8 cellular contexts compared by ENCODE assay signal in genomic region chr7:157386979-157387800, GRCh38. TPM values are rescaled to one million over a fixed set of nuclear protein-coding genes. Genes with fewer than 3 reads are reported as not detected.
DNase-seq lines count a peak whose midpoint lies in the region; ATAC-seq and TF ChIP-seq lines count a peak whose summit lies in the region.

No MANE protein-coding gene starts in this region.

- peak; percentile 93 for ATAC-seq in GM19438 (IDR thresholded peaks at IDR 0.05; ENCODE audit: low read depth, unreplicated experiment)
- ATAC-seq in natural killer cell treated with Interleukin-12 subunit alpha and Interleukin-12 subunit beta and Interleukin-15 and Interleukin-18, amount 100 ng/mL, for 72 hours: peak; percentile 79

- peak overlapping the region; percentile 47 for H3K4me3 Mint-ChIP-seq in natural killer cell treated with Interleukin-12 subunit alpha and Interleukin-12 subunit beta and Interleukin-15 and Interleukin-18, amount 100 ng/mL, for 72 hours

- H3K36me3 Mint-ChIP-seq in natural killer cell treated with Interleukin-12 subunit alpha and Interleukin-12 subunit beta and Interleukin-15 and Interleukin-18, amount 100 ng/mL, for 72 hours: peaks cover 24% of the 10 kb centered on the region

- peak overlapping the region; percentile 42 to 79 for H3K27ac Mint-ChIP-seq in natural killer cell treated with Interleukin-12 subunit alpha and Interleukin-12 subunit beta and Interleukin-15 and Interleukin-18, amount 100 ng/mL, for 72 hours

- H2AFZ ChIP-seq in OCI-LY7 (ENCODE audit: low read length): peak overlapping the region; percentile 72; the same call in 1 of the 2 replicates

- no peaks in the 10 kb centered on the region for H4K20me1 ChIP-seq in OCI-LY7 (ENCODE audit: insufficient read depth, low read length)

- peak; percentile 90 for TF ChIP-seq CTCF in HL-60 (IDR thresholded peaks at IDR 0.05; ENCODE audit: insufficient read depth, low read length)
- peak; percentile 95 for TF ChIP-seq CTCF in OCI-LY7 (conservative IDR thresholded peaks at IDR 0.05; ENCODE audit: low read length)
- TF ChIP-seq CTCF in esophagus squamous epithelium (IDR thresholded peaks at IDR 0.05): peak; percentile 80 to 93 (median 89)

- CTCF ChIA-PET in OCI-LY7 (lab: Charles Lee; ENCODE audit: unreplicated experiment): interaction anchor here (0.6 to 0.9 kb wide), 2 partner anchors 11 to 376 kb away, joined by 3 to 6 read pairs; partner anchors contain the start of gene MNX1

- H3K4me1 Mint-ChIP-seq in natural killer cell treated with Interleukin-12 subunit alpha and Interleukin-12 subunit beta and Interleukin-15 and Interleukin-18, amount 100 ng/mL, for 72 hours (ENCODE audit: low read depth in 2 of 2): peaks cover 33 to 41% of the 10 kb centered on the region in 2 donors

- peaks cover 10% of the 10 kb centered on the region for H3K4me1 ChIP-seq in OCI-LY7 (ENCODE audit: insufficient read depth, low read length, poor library complexity, severe bottlenecking)
- peaks cover 0 to 22% (median 11%) of the 10 kb centered on the region in 3 donors for H3K4me1 ChIP-seq in esophagus squamous epithelium

- H3K27me3 Mint-ChIP-seq in natural killer cell treated with Interleukin-12 subunit alpha and Interleukin-12 subunit beta and Interleukin-15 and Interleukin-18, amount 100 ng/mL, for 72 hours: no peaks in the 10 kb centered on the region

- H3K4me3 ChIP-seq in HL-60 (replicated peaks; ENCODE audit: insufficient read depth, low read length): no peak overlapping the region
- peak overlapping the region; percentile 39 for H3K4me3 ChIP-seq in OCI-LY7 (ENCODE audit: low read depth, low read length, poor library complexity, severe bottlenecking)
- H3K4me3 ChIP-seq in esophagus squamous epithelium: no peak overlapping the region

- no peak for TF ChIP-seq POLR2A in esophagus squamous epithelium (IDR thresholded peaks at IDR 0.05)

- no peaks in the 10 kb centered on the region for H3K9me3 Mint-ChIP-seq in natural killer cell treated with Interleukin-12 subunit alpha and Interleukin-12 subunit beta and Interleukin-15 and Interleukin-18, amount 100 ng/mL, for 72 hours

- H3K79me2 ChIP-seq in OCI-LY7 (ENCODE audit: insufficient read depth, low read depth, low read length): peaks cover 16% of the 10 kb centered on the region; the same call in 1 of the 2 replicates

- H3K9me3 ChIP-seq in OCI-LY7 (ENCODE audit: low read length): no peaks in the 10 kb centered on the region
- H3K9me3 ChIP-seq in esophagus squamous epithelium: no peaks in the 10 kb centered on the region

- H3K9me2 ChIP-seq in OCI-LY7 (ENCODE audit: insufficient read depth, low read length): no peaks in the 10 kb centered on the region

- peak overlapping the region; percentile 54 for H3K4me2 ChIP-seq in OCI-LY7 (ENCODE audit: low read length)

- H3K27me3 ChIP-seq in HL-60 (ENCODE audit: insufficient read depth, poor library complexity, severe bottlenecking): no peaks in the 10 kb centered on the region
- no peaks in the 10 kb centered on the region for H3K27me3 ChIP-seq in esophagus squamous epithelium

- POLR2A ChIA-PET in OCI-LY7 (lab: Charles Lee): no interaction called here

- H3K36me3 ChIP-seq in OCI-LY7 (ENCODE audit: insufficient read depth, low read length): peaks cover 94% of the 10 kb centered on the region
- H3K36me3 ChIP-seq in esophagus squamous epithelium: peaks cover 23 to 97% (median 27%) of the 10 kb centered on the region in 3 donors

- intact Hi-C loops in OCI-LY7 (cut with micrococcal nuclease; ENCODE audit: unreplicated experiment): no loop called here
- intact Hi-C loops in esophagus squamous epithelium (cut with DNase I): no loop called here

- no TSS peak for BruUV-seq in OCI-LY7 (replicated peaks; lab: Mats Ljungman, UMichigan)

- WGBS in esophagus squamous epithelium, 2 donors: 38 to 40% methylated on average over 23 of the region's 23 CpGs

- H3K27ac ChIP-seq in HL-60 (replicated peaks): peak overlapping the region; percentile 57
- H3K27ac ChIP-seq in OCI-LY7 (ENCODE audit: low read depth, low read length, poor library complexity, severe bottlenecking): peak overlapping the region; percentile 41
- peak overlapping the region in 3 of 4 donors; percentile 20 to 67 (median 55) for H3K27ac ChIP-seq in esophagus squamous epithelium

- DNase-seq in COLO668 (lab: John Stamatoyannopoulos, UW; ENCODE audit: unreplicated experiment): peak; percentile 59
- peak; percentile 79 to 95 for DNase-seq in HL-60 (ENCODE audit: low read depth in 1 of 2, low spot score in 1 of 2)
- DNase-seq in OCI-LY7 (ENCODE audit: low spot score): peak; percentile 91
- DNase-seq in activated T-cell treated with anti-CD3 and anti-CD28 coated beads for 1 hour (ENCODE audit: low read depth): peak; percentile 83
- DNase-seq in esophagus squamous epithelium (lab: John Stamatoyannopoulos, UW): peak; percentile 36
- DNase-seq in natural killer cell treated with Interleukin-12 subunit alpha and Interleukin-12 subunit beta and Interleukin-15 and Interleukin-18, amount 100 ng/mL, for 72 hours (ENCODE audit: low spot score): peak; percentile 80
- DNase-seq in stimulated activated naive CD4-positive, alpha-beta T cell treated with Interleukin-2 at 50 U/mL for 16 hours (lab: John Stamatoyannopoulos, UW): peak; percentile 82

RNA-seq across cellular contexts. Expression of gene DNAJB6, which starts 50.4 kb away (rescaled TPM):
- total RNA-seq in OCI-LY7 (2014; rRNA removed; shearing (Covaris generic)): 56.4 and 69.3 TPM in 2 replicates
- total RNA-seq in OCI-LY7 (2022) (65.9 and 66.4 TPM in 2 replicates), esophagus squamous epithelium (100 to 1,000 TPM in 3 of 4 donors, 10 to 100 TPM in 1; 96.5 to 193 (median 160) TPM)
- 100 to 1,000 TPM; 139 to 145 TPM for total RNA-seq in natural killer cell treated with Interleukin-12 subunit alpha and Interleukin-12 subunit beta and Interleukin-15 and Interleukin-18, amount 100 ng/mL, for 72 hours

Comparison
In these comparisons a context has a peak if more than half of its experiments do, and no peak if none do; other contexts are left out.
1. DNase-seq: peak in every context shown above with its lines; median percentile 91 in OCI-LY7; 87 in HL-60; 83 in activated T-cell treated with anti-CD3 and anti-CD28 coated beads for 1 hour; 82 in stimulated activated naive CD4-positive, alpha-beta T cell treated with Interleukin-2 at 50 U/mL for 16 hours; 80 in natural killer cell treated with Interleukin-12 subunit alpha and Interleukin-12 subunit beta and Interleukin-15 and Interleukin-18, amount 100 ng/mL, for 72 hours; 59 in COLO668; 36 in esophagus squamous epithelium.